ENCODE assay signal across 8 cellular contexts in the genomic region with DNA sequence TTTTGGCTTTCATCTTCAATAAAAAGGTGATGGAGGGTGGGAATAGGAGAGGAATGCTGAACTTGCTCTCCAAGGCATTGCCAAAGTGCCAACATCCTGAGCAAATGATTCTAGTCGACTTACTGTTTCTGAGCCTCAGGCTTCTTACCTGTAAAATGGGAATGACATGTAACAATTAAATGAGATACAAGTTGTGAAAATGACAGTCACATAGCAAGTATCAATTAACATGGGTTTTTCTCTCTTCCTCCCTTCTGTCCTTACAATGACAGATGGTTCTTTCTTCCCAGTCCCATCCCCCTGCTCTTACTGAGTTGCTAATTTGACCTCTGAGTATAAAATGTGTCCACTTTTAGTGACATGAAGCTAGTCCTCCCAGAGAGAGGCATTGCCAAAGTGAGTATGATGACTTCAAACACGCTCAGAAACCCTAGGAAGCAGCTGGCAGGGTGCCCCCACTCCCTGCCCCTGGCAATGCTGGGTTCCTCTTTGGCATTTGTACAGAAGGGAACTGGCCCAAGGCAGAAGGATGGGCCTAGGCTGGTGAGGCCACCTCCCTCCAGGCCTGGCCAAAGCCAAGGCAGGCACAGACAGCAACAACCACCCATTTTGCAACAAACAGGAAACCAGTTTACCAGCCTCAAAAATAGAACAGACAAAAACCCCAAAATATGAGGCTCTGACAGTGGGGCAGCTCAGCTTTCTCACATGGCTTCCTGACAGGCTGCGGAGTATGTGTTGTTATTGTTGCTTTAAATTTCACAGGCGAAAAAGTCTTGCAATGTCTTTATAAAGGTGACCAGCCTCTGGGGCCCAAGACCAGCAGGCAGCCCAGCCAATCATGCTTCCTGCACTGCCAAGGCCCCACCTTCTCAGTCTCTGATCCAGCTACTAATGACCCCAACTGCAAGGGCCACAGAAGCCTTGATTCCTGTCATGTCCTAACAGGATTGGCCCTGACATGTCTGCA.
A peak's percentile ranks its signal among the peaks of the same experiment; 100 is the strongest.
DNase-seq lines count a peak whose midpoint lies in the region; ATAC-seq and TF ChIP-seq lines count a peak whose summit lies in the region.

No MANE protein-coding gene starts in this region.

- peaks cover 76% of the 10 kb centered on the region for H3K4me1 Mint-ChIP-seq in activated T-helper 2 cell treated with anti-CD3 and anti-CD28 coated beads, Interferon-gamma antibody, Interleukin-2, Interleukin-4, amounts not matched to agents 10 μg/mL and 5 μg/mL and 100 μg/mL, durations not matched to agents 14 hours and 24 hours and 36 hours (ENCODE audit: low read depth)

- no peaks in the 10 kb centered on the region for H3F3A ChIP-seq in smooth muscle cell (ENCODE audit: low read depth)

- no peaks in the 10 kb centered on the region for H3K9me3 Mint-ChIP-seq in activated T-helper 2 cell treated with anti-CD3 and anti-CD28 coated beads, Interferon-gamma antibody, Interleukin-2, Interleukin-4, amounts not matched to agents 10 μg/mL and 5 μg/mL and 100 μg/mL, durations not matched to agents 14 hours and 24 hours and 36 hours

- no peaks in the 10 kb centered on the region for H4K20me1 ChIP-seq in smooth muscle cell (ENCODE audit: low read depth)

- no peaks in the 10 kb centered on the region for H3K4me1 ChIP-seq in smooth muscle cell (ENCODE audit: low read depth)

- no peak overlapping the region for H3K4me2 ChIP-seq in smooth muscle cell

- no peak overlapping the region for H2AFZ ChIP-seq in smooth muscle cell (ENCODE audit: low read depth)

- no peak overlapping the region for H3K27ac ChIP-seq in smooth muscle cell (ENCODE audit: low read depth)

- no peaks in the 10 kb centered on the region for H3K9me3 ChIP-seq in smooth muscle cell (replicated peaks; ENCODE audit: low read depth)

- ATAC-seq in GM18861 (IDR thresholded peaks at IDR 0.05; ENCODE audit: unreplicated experiment) (peak; percentile 48), left lobe of liver (peak; percentile 24), HG02938 (IDR thresholded peaks at IDR 0.05; ENCODE audit: unreplicated experiment) (no peak)

- intact Hi-C loops in activated T-helper 2 cell treated with anti-CD3 and anti-CD28 coated beads, Interferon-gamma antibody, Interleukin-2, Interleukin-4, amounts not matched to agents 10 μg/mL and 5 μg/mL and 100 μg/mL, durations not matched to agents 14 hours and 24 hours and 36 hours (cut with micrococcal nuclease) = no loop called here

- 92% methylated on average over 4 of the region's 4 CpGs for WGBS in smooth muscle cell (ENCODE audit: low lambda C conversion rate)

- H3K36me3 Mint-ChIP-seq in activated T-helper 2 cell treated with anti-CD3 and anti-CD28 coated beads, Interferon-gamma antibody, Interleukin-2, Interleukin-4, amounts not matched to agents 10 μg/mL and 5 μg/mL and 100 μg/mL, durations not matched to agents 14 hours and 24 hours and 36 hours (ENCODE audit: low read depth) = peaks cover 8% of the 10 kb centered on the region

- H3K27me3 ChIP-seq in smooth muscle cell (ENCODE audit: low read depth) = no peaks in the 10 kb centered on the region

- H3K4me3 Mint-ChIP-seq in activated T-helper 2 cell treated with anti-CD3 and anti-CD28 coated beads, Interferon-gamma antibody, Interleukin-2, Interleukin-4, amounts not matched to agents 10 μg/mL and 5 μg/mL and 100 μg/mL, durations not matched to agents 14 hours and 24 hours and 36 hours (ENCODE audit: low read depth) = no peak overlapping the region

- no peaks in the 10 kb centered on the region for H3K79me2 ChIP-seq in smooth muscle cell (ENCODE audit: low read depth)

- no peak for TF ChIP-seq CTCF in smooth muscle cell (IDR thresholded peaks at IDR 0.05; ENCODE audit: borderline replicate concordance, insufficient read depth, poor library complexity, severe bottlenecking)

- no peak overlapping the region for H3K9ac ChIP-seq in smooth muscle cell (ENCODE audit: low read depth)

- no peaks in the 10 kb centered on the region for H3K36me3 ChIP-seq in smooth muscle cell (ENCODE audit: low read depth)

- DNase-seq in HPDE6-E6E7 (ENCODE audit: extremely low spot score) (peak; percentile 35), left lobe of liver (ENCODE audit: low spot score) (no peak), iPS-NIHi11 (ENCODE audit: low spot score) (no peak), smooth muscle cell (lab: John Stamatoyannopoulos, UW; ENCODE audit: unreplicated experiment) (no peak), NCI-H2227 (lab: John Stamatoyannopoulos, UW; ENCODE audit: unreplicated experiment) (no peak)
- no peak for DNase-seq in activated T-helper 2 cell treated with anti-CD3 and anti-CD28 coated beads, Interferon-gamma antibody, Interleukin-2, Interleukin-4, amounts not matched to agents 10 μg/mL and 5 μg/mL and 100 μg/mL, durations not matched to agents 14 hours and 24 hours and 36 hours (ENCODE audit: low spot score)

- H3K27ac Mint-ChIP-seq in activated T-helper 2 cell treated with anti-CD3 and anti-CD28 coated beads, Interferon-gamma antibody, Interleukin-2, Interleukin-4, amounts not matched to agents 10 μg/mL and 5 μg/mL and 100 μg/mL, durations not matched to agents 14 hours and 24 hours and 36 hours = peak overlapping the region; percentile 75

- no peaks in the 10 kb centered on the region for H3K27me3 Mint-ChIP-seq in activated T-helper 2 cell treated with anti-CD3 and anti-CD28 coated beads, Interferon-gamma antibody, Interleukin-2, Interleukin-4, amounts not matched to agents 10 μg/mL and 5 μg/mL and 100 μg/mL, durations not matched to agents 14 hours and 24 hours and 36 hours (ENCODE audit: low read depth)

- H3K4me3 ChIP-seq in smooth muscle cell = no peak overlapping the region
